Comparison of ENCODE assay signal across 15 cellular contexts in genomic region chr14:50389668-50390441, GRCh38. TPM values are rescaled to one million over a fixed set of nuclear protein-coding genes. Genes with fewer than 3 reads are reported as not detected.
DNase-seq lines count a peak whose midpoint lies in the region; ATAC-seq, FAIRE-seq and TF ChIP-seq lines count a peak whose summit lies in the region.
"Had no signal": no experiment of that assay in that cellular context is flagged by ENCODE, and none has a peak within 500 bp of the region (broad histone marks: within the 10 kb centered on the region; RNA-seq: fewer than 3 reads in every experiment).

No MANE protein-coding gene starts in this region.

- no peak overlapping the region for H3K9ac ChIP-seq in HepG2 (ENCODE audit: insufficient read depth, low read depth, low read length)

- TF ChIP-seq RAD21 in HepG2 (CRISPR knock-in tag; IDR thresholded peaks at IDR 0.05), result no peak

- H3K4me1 ChIP-seq in HepG2 (ENCODE audit: insufficient read depth, low read length), result peaks cover 40% of the 10 kb centered on the region

- H3K36me3 ChIP-seq in HepG2 (replicated peaks in 1 of 2; ENCODE audit: control insufficient read depth in 1 of 2, insufficient read depth in 2 of 2, low read length in 2 of 2), result no peaks in the 10 kb centered on the region

- H3K27ac Mint-ChIP-seq in chondrocyte (ENCODE audit: unreplicated experiment), result peak overlapping the region; percentile 12
- no peak overlapping the region for H3K27ac Mint-ChIP-seq in activated naive CD4-positive, alpha-beta T cell treated with anti-CD3 and anti-CD28 coated beads, Interleukin-2, amount 10 ng/mL, durations not matched to agents 7 days and 5 days

- CTCF ChIA-PET in HepG2 (lab: Yijun Ruan, JAX; ENCODE audit: low intra/inter-chr PET ratio, low total read pairs), result no interaction called here
- CTCF ChIA-PET in activated naive CD4-positive, alpha-beta T cell treated with anti-CD3 and anti-CD28 coated beads, Interleukin-2, amount 10 ng/mL, durations not matched to agents 7 days and 5 days (lab: Charles Lee), result no interaction called here

- H2AFZ ChIP-seq in HepG2 (ENCODE audit: low read length), result no peak overlapping the region

- H3K4me2 ChIP-seq in HepG2 (ENCODE audit: low read depth, low read length), result peak overlapping the region; percentile 62

- ATAC-seq in HepG2, result peak; percentile 90

- no TSS peak for BruUV-seq in HepG2 (replicated peaks; lab: Mats Ljungman, UMichigan)

- DNase-seq in DMS53 treated with DMSO at 0.1 percent for 48 hours (lab: John Stamatoyannopoulos, UW; ENCODE audit: unreplicated experiment) (peak; percentile 66), chondrocyte (ENCODE audit: low spot score) (no peak), HepG2 (ENCODE audit: low spot score) (peak; percentile 59), renal cortical epithelial cell (ENCODE audit: low read depth) (peak; percentile 93), 8988T (no peak), A172 (ENCODE audit: low spot score) (no peak), islet precursor cell (no peak)
- no peak for DNase-seq in activated naive CD4-positive, alpha-beta T cell treated with anti-CD3 and anti-CD28 coated beads, Interleukin-2, amount 10 ng/mL, durations not matched to agents 7 days and 5 days
- DNase-seq: CD8-positive, alpha-beta memory T cell; EL; NCI-H1105 treated with DMSO at 0.1 percent for 48 hours; NCI-H187 treated with DMSO at 0.1 percent for 48 hours; NCI-H446; NCI-H82 had no signal

- H3K4me1 Mint-ChIP-seq in chondrocyte (ENCODE audit: low read depth), result peaks cover 11% of the 10 kb centered on the region
- no peaks in the 10 kb centered on the region for H3K4me1 Mint-ChIP-seq in activated naive CD4-positive, alpha-beta T cell treated with anti-CD3 and anti-CD28 coated beads, Interleukin-2, amount 10 ng/mL, durations not matched to agents 7 days and 5 days
- H3K4me1 Mint-ChIP-seq: CD8-positive, alpha-beta memory T cell had no signal

- TF ChIP-seq CTCF in chondrocyte (IDR thresholded peaks at IDR 0.05) (no peak), HepG2 (CRISPR knock-in tag; IDR thresholded peaks at IDR 0.05) (no peak)

- H3K9me3 ChIP-seq in HepG2 (ENCODE audit: low read length), result no peaks in the 10 kb centered on the region

- H3K4me3 ChIP-seq in HepG2 (replicated peaks in 1 of 3; ENCODE audit: insufficient read depth in 1 of 3, low read depth in 2 of 3, low read length in 3 of 3), result peak overlapping the region in 1 of 3 experiments; percentile 32; a peak in 1 of 6 replicates

- TF ChIP-seq EP300 in HepG2 (IDR thresholded peaks at IDR 0.05; ENCODE audit: low read depth in 2 of 2, low read length in 2 of 2) (no peak), HepG2 (CRISPR knock-in tag; IDR thresholded peaks at IDR 0.05; ENCODE audit: borderline replicate concordance) (no peak)

- H3K9me3 Mint-ChIP-seq in chondrocyte (ENCODE audit: low read depth), result no peaks in the 10 kb centered on the region
- no peaks in the 10 kb centered on the region for H3K9me3 Mint-ChIP-seq in activated naive CD4-positive, alpha-beta T cell treated with anti-CD3 and anti-CD28 coated beads, Interleukin-2, amount 10 ng/mL, durations not matched to agents 7 days and 5 days
- H3K9me3 Mint-ChIP-seq: CD8-positive, alpha-beta memory T cell had no signal

- H4K20me1 ChIP-seq in HepG2 (ENCODE audit: insufficient read depth, low read length), result no peaks in the 10 kb centered on the region

- in situ Hi-C loops in HepG2 (cut with HindIII; ENCODE audit: extremely low pct_ligation_motif_present, low pct_unique_long_range_greater_than_20kb), result no loop called here

- POLR2A ChIA-PET in HepG2 (lab: Yijun Ruan, JAX), result no interaction called here

- no peak overlapping the region for H3K4me3 Mint-ChIP-seq in chondrocyte (ENCODE audit: unreplicated experiment)
- H3K4me3 Mint-ChIP-seq in activated naive CD4-positive, alpha-beta T cell treated with anti-CD3 and anti-CD28 coated beads, Interleukin-2, amount 10 ng/mL, durations not matched to agents 7 days and 5 days, result no peak overlapping the region
- H3K4me3 Mint-ChIP-seq: CD8-positive, alpha-beta memory T cell had no signal

- WGBS in HepG2 (ENCODE audit: low lambda C conversion rate), result 12% methylated on average over 9 of the region's 9 CpGs

- intact Hi-C loops in HepG2 (cut with micrococcal nuclease; ENCODE audit: unreplicated experiment), result no loop called here

- peaks cover 3% of the 10 kb centered on the region for H3K36me3 Mint-ChIP-seq in chondrocyte (ENCODE audit: low read depth)
- H3K36me3 Mint-ChIP-seq in activated naive CD4-positive, alpha-beta T cell treated with anti-CD3 and anti-CD28 coated beads, Interleukin-2, amount 10 ng/mL, durations not matched to agents 7 days and 5 days, result no peaks in the 10 kb centered on the region

- peak; percentile 80 for FAIRE-seq in HepG2 (lab: Jason Lieb, UNC)
- FAIRE-seq: H54 had no signal

- no peak for TF ChIP-seq POLR2A in HepG2 (IDR thresholded peaks at IDR 0.05; ENCODE audit: insufficient read depth in 1 of 2, low read depth in 2 of 2, low read length in 2 of 2)

- H3K27ac ChIP-seq in HepG2 (ENCODE audit: extremely low read length, insufficient read depth, low read length), result no peak overlapping the region

- no peaks in the 10 kb centered on the region for H3K27me3 ChIP-seq in HepG2 (ENCODE audit: control insufficient read depth in 1 of 2, insufficient read depth in 2 of 2, low read length in 2 of 2)

- no peaks in the 10 kb centered on the region for H3K79me2 ChIP-seq in HepG2 (ENCODE audit: insufficient read depth, low read length)

- H3K27me3 Mint-ChIP-seq in chondrocyte (ENCODE audit: low read depth), result no peaks in the 10 kb centered on the region
- no peaks in the 10 kb centered on the region for H3K27me3 Mint-ChIP-seq in activated naive CD4-positive, alpha-beta T cell treated with anti-CD3 and anti-CD28 coated beads, Interleukin-2, amount 10 ng/mL, durations not matched to agents 7 days and 5 days
- H3K27me3 Mint-ChIP-seq: CD8-positive, alpha-beta memory T cell had no signal

TF ChIP-seq in HepG2, 621 proteins besides CTCF, POLR2A, EP300 and RAD21 (continues in another document):
- TF ChIP-seq ZNF644 (CRISPR knock-in tag; IDR thresholded peaks at IDR 0.05; ENCODE audit: low read depth), result 0 out of 2 replicates have a peak, but pooled peaks have one; percentile 12
- TF ChIP-seq IRF9 (CRISPR knock-in tag; IDR thresholded peaks at IDR 0.05; ENCODE audit: borderline replicate concordance), result no peak
- TF ChIP-seq SETDB1 (CRISPR knock-in tag; IDR thresholded peaks at IDR 0.05; ENCODE audit: borderline replicate concordance), result no peak
- TF ChIP-seq ARNT (IDR thresholded peaks at IDR 0.05), result no peak
- TF ChIP-seq NR2F6 (IDR thresholded peaks at IDR 0.05), result peak; percentile 30; the same call in 1 of the 2 replicates
- no peak for TF ChIP-seq NR2F6 (CRISPR knock-in tag; IDR thresholded peaks at IDR 0.05)
- peak; percentile 51 for TF ChIP-seq RARA (CRISPR knock-in tag; IDR thresholded peaks at IDR 0.05)

RNA-seq across cellular contexts. Expression of gene CDKL1, which starts 6.8 kb away (rescaled TPM):
- total RNA-seq in chondrocyte (8.4 to 15.7 TPM (median 9.4 TPM) in 3 replicates), HepG2 (2016; rRNA removed; fragmentation: Illumina TruSeq; extraction: Trizol) (5.1 and 7.9 TPM in 2 replicates), renal cortical epithelial cell (24.5 and 40.3 TPM in 2 replicates)
- 1.4 and 3.0 TPM in 2 replicates for total RNA-seq in HepG2 (2016; cell fraction: cytosol; rRNA removed; fragmentation: Illumina TruSeq; extraction: Trizol; ENCODE audit: low read depth)
- 4.2 and 9.4 TPM in 2 replicates for total RNA-seq in HepG2 (2016; cell fraction: insoluble cytoplasmic fraction; rRNA removed; fragmentation: Illumina TruSeq; extraction: Trizol)
- 2.3 and 3.1 TPM in 2 replicates for total RNA-seq in HepG2 (2016; cell fraction: membrane; rRNA removed; fragmentation: Illumina TruSeq; extraction: Trizol)
- total RNA-seq in HepG2 (2016; cell fraction: nucleus; rRNA removed; fragmentation: Illumina TruSeq; extraction: Trizol), result 1.9 and 6.9 TPM in 2 replicates
- 0.30 and 4.4 TPM in 2 replicates for polyA plus RNA-seq in HepG2 (2011; rRNA removed)
- 0.33 and 1.1 TPM in 2 replicates for polyA plus RNA-seq in HepG2 (2011; cell fraction: cytosol; rRNA removed)
- polyA plus RNA-seq in HepG2 (2011; cell fraction: nucleus; rRNA removed), result 0.57 and 0.66 TPM in 2 replicates
- 0.33 and 0.63 TPM in 2 replicates for polyA plus RNA-seq in HepG2 (2012)
- 0.33 and 1.4 TPM in 2 replicates for polyA plus RNA-seq in HepG2 (2016; cell fraction: cytosol; fragmentation: Illumina TruSeq; extraction: Trizol; ENCODE audit: low read depth)
- 7.0 and 9.1 TPM in 2 replicates for polyA plus RNA-seq in HepG2 (2016; cell fraction: insoluble cytoplasmic fraction; fragmentation: Illumina TruSeq; extraction: Trizol; ENCODE audit: low read depth)
- polyA plus RNA-seq in HepG2 (2016; cell fraction: membrane; fragmentation: Illumina TruSeq; extraction: Trizol; ENCODE audit: low read depth), result 0.94 and 1.4 TPM in 2 replicates
- polyA plus RNA-seq in HepG2 (2016; cell fraction: nucleus; fragmentation: Illumina TruSeq; extraction: Trizol; ENCODE audit: insufficient read depth, low read depth), result 1.9 and 2.0 TPM in 2 replicates
- 1.7 and 2.9 TPM in 2 replicates for polyA minus RNA-seq in HepG2 (2011; rRNA and poly(A)+ RNA removed; ENCODE audit: low replicate concordance)
- 0.79 and 2.7 TPM in 2 replicates for polyA minus RNA-seq in HepG2 (2011; cell fraction: cytosol; rRNA and poly(A)+ RNA removed)
- 0.99 and 1.2 TPM in 2 replicates for polyA minus RNA-seq in HepG2 (2011; cell fraction: nucleus; rRNA and poly(A)+ RNA removed)
- total RNA-seq in A172 (2014; rRNA removed; shearing (Covaris generic)), result 0.07 and 0.24 TPM in 2 replicates

Comparison
In these comparisons a context has a peak if more than half of its experiments do, and no peak if none do; other contexts are left out.
1. DNase-seq: peak in DMS53 treated with DMSO at 0.1 percent for 48 hours (single experiment), HepG2 (single experiment) and renal cortical epithelial cell (single experiment); none in chondrocyte (single experiment), 8988T (single experiment), A172 (single experiment), activated naive CD4-positive, alpha-beta T cell treated with anti-CD3 and anti-CD28 coated beads, Interleukin-2, amount 10 ng/mL, durations not matched to agents 7 days and 5 days (single experiment) and islet precursor cell (single experiment).